In genomic region chr12:65881348-65881961, GRCh38 we compare ENCODE assay signal across 9 cellular contexts. TPM values are rescaled to one million over a fixed set of nuclear protein-coding genes. Genes with fewer than 3 reads are reported as not detected.
DNase-seq lines count a peak whose midpoint lies in the region; ATAC-seq and TF ChIP-seq lines count a peak whose summit lies in the region.
"Had no signal": no experiment of that assay in that cellular context is flagged by ENCODE, and none has a peak within 500 bp of the region (broad histone marks: within the 10 kb centered on the region; RNA-seq: fewer than 3 reads in every experiment).

No MANE protein-coding gene starts in this region.

- H3K4me1 ChIP-seq in ACC112 (ENCODE audit: control insufficient read depth, insufficient read depth, low read length, unreplicated experiment) (peaks cover 92% of the 10 kb centered on the region), esophagus (ENCODE audit: control insufficient read depth in 2 of 2, insufficient read depth in 2 of 2, low read length in 1 of 2) (peaks cover 6 to 9% of the 10 kb centered on the region in 2 donors)

- peaks cover 32% of the 10 kb centered on the region for H3K36me3 ChIP-seq in ACC112 (ENCODE audit: insufficient read depth, low read length)
- no peaks in the 10 kb centered on the region for H3K36me3 ChIP-seq in esophagus (ENCODE audit: control insufficient read depth in 2 of 2, insufficient read depth in 2 of 2, low read length in 1 of 2)

- peaks cover 87% of the 10 kb centered on the region for H3K79me2 ChIP-seq in ACC112 (ENCODE audit: control insufficient read depth, insufficient read depth, low read length, unreplicated experiment)

- H3K4me3 ChIP-seq in ACC112 (ENCODE audit: low read depth, low read length): peak overlapping the region; percentile 63
- peak overlapping the region; percentile 45 for H3K4me3 ChIP-seq in NB4 (ENCODE audit: low read depth, low read length)
- peak overlapping the region in 1 of 2 donors; percentile 32 for H3K4me3 ChIP-seq in esophagus (ENCODE audit: low read depth in 1 of 2, low read length in 2 of 2)

- no peak overlapping the region for H2AFZ ChIP-seq in ACC112 (ENCODE audit: low read length, unreplicated experiment)

- H3K9me3 ChIP-seq in esophagus (ENCODE audit: control insufficient read depth in 2 of 2, insufficient read depth in 1 of 2, low read depth in 1 of 2, low read length in 1 of 2): no peaks in the 10 kb centered on the region

- H3K27ac ChIP-seq in ACC112 (ENCODE audit: low read depth, low read length) (peak overlapping the region; percentile 80), esophagus (ENCODE audit: low read depth in 2 of 2, low read length in 1 of 2) (peak overlapping the region; percentile 4 to 55)
- H3K27ac ChIP-seq: C4-2B had no signal

- H3K27me3 ChIP-seq in ACC112 (ENCODE audit: insufficient read depth, low read length) (no peaks in the 10 kb centered on the region), esophagus (ENCODE audit: control insufficient read depth in 1 of 2, insufficient read depth in 2 of 2, low read length in 2 of 2) (no peaks in the 10 kb centered on the region)

- 23 to 28% methylated on average over 12 of the region's 12 CpGs for WGBS in esophagus, 2 donors

- DNase-seq in NB4 (ENCODE audit: low read depth) (peak; percentile 36), myocyte (ENCODE audit: low read depth) (peak; percentile 69), SKM-1 treated with dmso at 0.1 percent for 144 hours (lab: John Stamatoyannopoulos, UW; ENCODE audit: unreplicated experiment) (no peak), NCI-H2227 treated with DMSO at 0.1 percent for 48 hours (lab: John Stamatoyannopoulos, UW) (no peak)
- no peak for DNase-seq in stimulated activated CD4-positive, alpha-beta T cell treated with anti-CD3 and anti-CD28 coated beads, Interleukin-4, amount 100 ng/mL, for 1 hour

- no peak for TF ChIP-seq CTCF in NB4 (IDR thresholded peaks at IDR 0.05; ENCODE audit: low read depth, low read length)

- TF ChIP-seq POLR2A in NB4 (IDR thresholded peaks at IDR 0.05; ENCODE audit: extremely low read depth, insufficient read length): no peak

- ATAC-seq in HG03108 (IDR thresholded peaks at IDR 0.05; ENCODE audit: unreplicated experiment): no peak

RNA-seq across cellular contexts. Expression of gene HMGA2, which starts 57.2 kb away (rescaled TPM):
- polyA plus RNA-seq in esophagus: under 1 TPM; 0.16 to 0.26 TPM
- total RNA-seq in myocyte: 2.3 TPM in 2 replicates
- 0.73 TPM for polyA plus RNA-seq in myocyte (2012)

Comparison
In these comparisons a context has a peak if more than half of its experiments do, and no peak if none do; other contexts are left out.
1. DNase-seq: peak in NB4 (single experiment) and myocyte (single experiment); none in SKM-1 treated with dmso at 0.1 percent for 144 hours (single experiment), stimulated activated CD4-positive, alpha-beta T cell treated with anti-CD3 and anti-CD28 coated beads, Interleukin-4, amount 100 ng/mL, for 1 hour (single experiment) and NCI-H2227 treated with DMSO at 0.1 percent for 48 hours (single experiment).